Comparison of ENCODE assay signal across 1 cellular context in genomic region chr13:97459215-97459772, GRCh38.
TF ChIP-seq lines count a peak whose summit lies in the region.

No MANE protein-coding gene starts in this region.

TF ChIP-seq in SK-N-SH, 30 proteins besides CTCF, POLR2A, EP300 and RAD21 (continued from another document):
- TF ChIP-seq, protein P1, sequence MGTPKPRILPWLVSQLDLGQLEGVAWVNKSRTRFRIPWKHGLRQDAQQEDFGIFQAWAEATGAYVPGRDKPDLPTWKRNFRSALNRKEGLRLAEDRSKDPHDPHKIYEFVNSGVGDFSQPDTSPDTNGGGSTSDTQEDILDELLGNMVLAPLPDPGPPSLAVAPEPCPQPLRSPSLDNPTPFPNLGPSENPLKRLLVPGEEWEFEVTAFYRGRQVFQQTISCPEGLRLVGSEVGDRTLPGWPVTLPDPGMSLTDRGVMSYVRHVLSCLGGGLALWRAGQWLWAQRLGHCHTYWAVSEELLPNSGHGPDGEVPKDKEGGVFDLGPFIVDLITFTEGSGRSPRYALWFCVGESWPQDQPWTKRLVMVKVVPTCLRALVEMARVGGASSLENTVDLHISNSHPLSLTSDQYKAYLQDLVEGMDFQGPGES (IDR thresholded peaks at IDR 0.05; ENCODE audit: low read depth, low read length), result no peak
- TF ChIP-seq CHD2 (IDR thresholded peaks at IDR 0.05; ENCODE audit: low read length, partially characterized antibody) (no peak), YY1 (IDR thresholded peaks at IDR 0.05; ENCODE audit: low read depth) (no peak), GABPA (IDR thresholded peaks at IDR 0.05; ENCODE audit: low read depth) (no peak), SIN3A (IDR thresholded peaks at IDR 0.05; ENCODE audit: borderline replicate concordance, low read depth, low read length) (no peak)
- TF ChIP-seq, protein P2, sequence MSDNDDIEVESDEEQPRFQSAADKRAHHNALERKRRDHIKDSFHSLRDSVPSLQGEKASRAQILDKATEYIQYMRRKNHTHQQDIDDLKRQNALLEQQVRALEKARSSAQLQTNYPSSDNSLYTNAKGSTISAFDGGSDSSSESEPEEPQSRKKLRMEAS (IDR thresholded peaks at IDR 0.05; ENCODE audit: low read depth), result no peak
